Comparison of ENCODE assay signal across 8 cellular contexts in genomic region chr9:120715331-120715924, GRCh38. TPM values are rescaled to one million over a fixed set of nuclear protein-coding genes. Genes with fewer than 3 reads are reported as not detected.
DNase-seq lines count a peak whose midpoint lies in the region; ATAC-seq and TF ChIP-seq lines count a peak whose summit lies in the region.

No MANE protein-coding gene starts in this region.

- H3K27me3 ChIP-seq in ascending aorta (no peaks in the 10 kb centered on the region), iPS-18a (ENCODE audit: control insufficient read depth, insufficient read depth, low read length) (peaks cover 27% of the 10 kb centered on the region), skeletal muscle tissue (ENCODE audit: control insufficient read depth in 3 of 3, insufficient read depth in 3 of 3, low read length in 3 of 3) (no peaks in the 10 kb centered on the region)

- H3K27ac ChIP-seq in ascending aorta (peak overlapping the region; percentile 64 to 73), iPS-18a (ENCODE audit: low read length) (no peak overlapping the region), skeletal muscle tissue (ENCODE audit: low read depth, low read length) (peak overlapping the region; percentile 69)

- TF ChIP-seq CTCF in ascending aorta (IDR thresholded peaks at IDR 0.05), result no peak

- H3K9me3 ChIP-seq in ascending aorta (no peaks in the 10 kb centered on the region), iPS-18a (ENCODE audit: control insufficient read depth, low read depth, low read length) (no peaks in the 10 kb centered on the region), skeletal muscle tissue (ENCODE audit: control insufficient read depth in 3 of 3, low read length in 3 of 3) (no peaks in the 10 kb centered on the region)

- ATAC-seq in GM21423 (IDR thresholded peaks at IDR 0.05; ENCODE audit: unreplicated experiment) (no peak), HG03432 (IDR thresholded peaks at IDR 0.05; ENCODE audit: unreplicated experiment) (no peak), HG02870 (IDR thresholded peaks at IDR 0.05; ENCODE audit: unreplicated experiment) (no peak)

- H3K4me1 ChIP-seq in ascending aorta (peaks cover 4 to 7% of the 10 kb centered on the region in 2 donors), iPS-18a (ENCODE audit: control insufficient read depth, low read depth, low read length) (peaks cover 9% of the 10 kb centered on the region), skeletal muscle tissue (ENCODE audit: control insufficient read depth in 3 of 3, insufficient read depth in 3 of 3, low read length in 3 of 3) (peaks cover 20 to 33% (median 21%) of the 10 kb centered on the region in 3 donors)

- DNase-seq in AG08395 (ENCODE audit: low spot score) (peak; percentile 65), HK-2 (ENCODE audit: unreplicated experiment) (peak; percentile 75), ascending aorta (ENCODE audit: low spot score in 2 of 2) (no peak)

- H3K36me3 ChIP-seq in ascending aorta (no peaks in the 10 kb centered on the region), iPS-18a (ENCODE audit: control insufficient read depth, low read depth, low read length) (no peaks in the 10 kb centered on the region), skeletal muscle tissue (ENCODE audit: control insufficient read depth in 3 of 3, insufficient read depth in 3 of 3, low read length in 3 of 3) (no peaks in the 10 kb centered on the region)

- intact Hi-C loops in ascending aorta (cut with DNase I), result no loop called here

- H3K9ac ChIP-seq in iPS-18a (ENCODE audit: low read length) (peak overlapping the region; percentile 82), skeletal muscle tissue (ENCODE audit: low read depth in 1 of 3, low read length in 3 of 3) (peak overlapping the region; percentile 65 to 83 (median 79))

- peak overlapping the region in 1 of 2 donors; percentile 70 for H3K4me3 ChIP-seq in ascending aorta
- H3K4me3 ChIP-seq in iPS-18a (ENCODE audit: low read length), result peak overlapping the region; percentile 74
- H3K4me3 ChIP-seq in skeletal muscle tissue (ENCODE audit: low read length in 3 of 3), result peak overlapping the region; percentile 79 to 86 (median 86)

RNA-seq across cellular contexts. Expression of gene MEGF9, which starts 1.2 kb away (rescaled TPM):
- 14.3 TPM for total RNA-seq in ascending aorta
- 6.8 TPM for total RNA-seq in skeletal muscle tissue

Comparison
In these comparisons a context has a peak if more than half of its experiments do, and no peak if none do; other contexts are left out.
1. DNase-seq: peak in AG08395 (single experiment) and HK-2 (single experiment); none in ascending aorta (0 of 2).